16 cellular contexts compared by ENCODE assay signal in genomic region chr4:169238445-169238844, GRCh38. TPM values are rescaled to one million over a fixed set of nuclear protein-coding genes. Genes with fewer than 3 reads are reported as not detected.
A peak's percentile ranks its signal among the peaks of the same experiment; 100 is the strongest.
DNase-seq lines count a peak whose midpoint lies in the region; ATAC-seq and TF ChIP-seq lines count a peak whose summit lies in the region.
"Had no signal": no experiment of that assay in that cellular context is flagged by ENCODE, and none has a peak within 500 bp of the region (broad histone marks: within the 10 kb centered on the region; RNA-seq: fewer than 3 reads in every experiment).

No MANE protein-coding gene starts in this region.

- H3K36me3 ChIP-seq in ACC112 (ENCODE audit: insufficient read depth, low read length) (peaks cover 7% of the 10 kb centered on the region; the same call in 1 of the 2 replicates), right lobe of liver (no peaks in the 10 kb centered on the region)
- H3K36me3 ChIP-seq: cardiac muscle cell, vagina had no signal

- H3K9me3 Mint-ChIP-seq in chondrocyte (ENCODE audit: low read depth) (no peaks in the 10 kb centered on the region), glutamatergic neuron (ENCODE audit: unreplicated experiment) (no peaks in the 10 kb centered on the region)
- no peaks in the 10 kb centered on the region for H3K9me3 Mint-ChIP-seq in CD4-positive, alpha-beta T cell
- H3K9me3 Mint-ChIP-seq: activated T-helper 17 cell treated with anti-CD3 and anti-CD28 coated beads, Interleukin-2, amount 50 U/mL, for 72 hours had no signal

- H3K36me3 Mint-ChIP-seq in chondrocyte (ENCODE audit: low read depth) (no peaks in the 10 kb centered on the region), glutamatergic neuron (ENCODE audit: unreplicated experiment) (no peaks in the 10 kb centered on the region)
- no peaks in the 10 kb centered on the region for H3K36me3 Mint-ChIP-seq in CD4-positive, alpha-beta T cell (ENCODE audit: low read depth)

- H3K27ac Mint-ChIP-seq in chondrocyte (ENCODE audit: unreplicated experiment): peak overlapping the region; percentile 38
- no peak overlapping the region for H3K27ac Mint-ChIP-seq in glutamatergic neuron (ENCODE audit: unreplicated experiment)
- no peak overlapping the region for H3K27ac Mint-ChIP-seq in CD4-positive, alpha-beta T cell
- H3K27ac Mint-ChIP-seq: activated T-helper 17 cell treated with anti-CD3 and anti-CD28 coated beads, Interleukin-2, amount 50 U/mL, for 72 hours had no signal

- no peak for TF ChIP-seq POLR2A in right lobe of liver (IDR thresholded peaks at IDR 0.05)

- no peak overlapping the region for H2AFZ ChIP-seq in ACC112 (ENCODE audit: low read length, unreplicated experiment)

- intact Hi-C loops in right lobe of liver (cut with DNase I): no loop called here
- intact Hi-C loops in CD4-positive, alpha-beta T cell (cut with DNase I, micrococcal nuclease): no loop called here

- peaks cover 95% of the 10 kb centered on the region for H3K79me2 ChIP-seq in ACC112 (ENCODE audit: control insufficient read depth, insufficient read depth, low read length, unreplicated experiment)

- H3K4me1 Mint-ChIP-seq in chondrocyte (ENCODE audit: low read depth) (peaks cover 78% of the 10 kb centered on the region), glutamatergic neuron (ENCODE audit: low read depth, unreplicated experiment) (peaks cover 28% of the 10 kb centered on the region)
- no peaks in the 10 kb centered on the region for H3K4me1 Mint-ChIP-seq in CD4-positive, alpha-beta T cell (ENCODE audit: low read depth)
- H3K4me1 Mint-ChIP-seq: activated T-helper 17 cell treated with anti-CD3 and anti-CD28 coated beads, Interleukin-2, amount 50 U/mL, for 72 hours had no signal

- POLR2A ChIA-PET in CD4-positive, alpha-beta T cell (lab: Charles Lee): interaction anchor here (0.5 kb wide), 1 partner anchor 32 kb away, joined by 3 read pairs; no protein-coding TSS in a partner anchor

- H3K4me1 ChIP-seq in ACC112 (ENCODE audit: control insufficient read depth, insufficient read depth, low read length, unreplicated experiment): peaks cover 71% of the 10 kb centered on the region
- peaks cover 0 to 23% (median 8%) of the 10 kb centered on the region in 4 donors for H3K4me1 ChIP-seq in right lobe of liver

- H3K27me3 ChIP-seq in ACC112 (ENCODE audit: insufficient read depth, low read length) (no peaks in the 10 kb centered on the region), right lobe of liver (no peaks in the 10 kb centered on the region)
- no peaks in the 10 kb centered on the region for H3K27me3 ChIP-seq in CD4-positive, alpha-beta T cell (ENCODE audit: control insufficient read depth, insufficient read depth, low read length)
- H3K27me3 ChIP-seq: cardiac muscle cell, vagina had no signal

- peak overlapping the region; percentile 20; the same call in 1 of the 2 replicates for H3K27ac ChIP-seq in ACC112 (ENCODE audit: low read depth, low read length)
- no peak overlapping the region for H3K27ac ChIP-seq in right lobe of liver
- no peak overlapping the region for H3K27ac ChIP-seq in CD4-positive, alpha-beta T cell (ENCODE audit: low read depth, low read length)
- H3K27ac ChIP-seq: cardiac muscle cell, vagina had no signal

- no peaks in the 10 kb centered on the region for H3K9me3 ChIP-seq in right lobe of liver
- H3K9me3 ChIP-seq in CD4-positive, alpha-beta T cell (ENCODE audit: control insufficient read depth, low read length): no peaks in the 10 kb centered on the region
- H3K9me3 ChIP-seq: vagina had no signal

- no peak overlapping the region for H3K4me3 ChIP-seq in ACC112 (ENCODE audit: low read depth, low read length)
- no peak overlapping the region for H3K4me3 ChIP-seq in right lobe of liver
- H3K4me3 ChIP-seq: cardiac muscle cell, vagina had no signal

- H3K27me3 Mint-ChIP-seq in chondrocyte (ENCODE audit: low read depth) (no peaks in the 10 kb centered on the region), glutamatergic neuron (ENCODE audit: unreplicated experiment) (no peaks in the 10 kb centered on the region)
- peaks cover 3% of the 10 kb centered on the region for H3K27me3 Mint-ChIP-seq in CD4-positive, alpha-beta T cell

- ATAC-seq in right lobe of liver: peak; percentile 23 to 87 (median 50)
- no peak for ATAC-seq in CD4-positive, alpha-beta T cell (ENCODE audit: poor library complexity)
- ATAC-seq: activated T-helper 17 cell treated with anti-CD3 and anti-CD28 coated beads, Interleukin-2, amount 50 U/mL, for 72 hours; left colon had no signal

- H3K4me3 Mint-ChIP-seq in chondrocyte (ENCODE audit: unreplicated experiment) (no peak overlapping the region), glutamatergic neuron (ENCODE audit: unreplicated experiment) (no peak overlapping the region)
- H3K4me3 Mint-ChIP-seq in CD4-positive, alpha-beta T cell: no peak overlapping the region
- H3K4me3 Mint-ChIP-seq: activated T-helper 17 cell treated with anti-CD3 and anti-CD28 coated beads, Interleukin-2, amount 50 U/mL, for 72 hours had no signal

- TF ChIP-seq CTCF in chondrocyte (IDR thresholded peaks at IDR 0.05): no peak
- no peak for TF ChIP-seq CTCF in right lobe of liver (IDR thresholded peaks at IDR 0.05)
- TF ChIP-seq CTCF in glutamatergic neuron (IDR thresholded peaks at IDR 0.05; ENCODE audit: partially characterized antibody, unreplicated experiment): no peak
- TF ChIP-seq CTCF in CD4-positive, alpha-beta T cell (IDR thresholded peaks at IDR 0.05): no peak

- CTCF ChIA-PET in CD4-positive, alpha-beta T cell (lab: Charles Lee): no interaction called here

- peak; percentile 79 for DNase-seq in M059J (ENCODE audit: low read depth)
- DNase-seq in chondrocyte (ENCODE audit: low spot score): no peak
- DNase-seq in right lobe of liver: no peak
- DNase-seq in glutamatergic neuron: no peak
- DNase-seq in central memory CD4-positive, alpha-beta T cell: no peak
- DNase-seq in CD4-positive, alpha-beta T cell: no peak
- no peak for DNase-seq in NCI-H748 (lab: John Stamatoyannopoulos, UW; ENCODE audit: unreplicated experiment)
- DNase-seq: activated CD4-positive, alpha-beta T cell treated with anti-CD3 and anti-CD28 coated beads for 4 hours; KG1; left colon; NCI-H2107; SW 1271 had no signal

- 14% methylated on average over 1 of the region's 1 CpG for whole genome bisulfite sequencing in right lobe of liver (ENCODE audit: insufficient coverage, low coverage, low lambda C conversion rate, missing lambda C conversion rate)

RNA-seq across cellular contexts. Expression of gene SH3RF1, which starts 32.3 kb away (rescaled TPM):
- total RNA-seq in M059J (2014; rRNA removed; shearing (Covaris generic)): 5.0 and 7.9 TPM in 2 replicates
- total RNA-seq in chondrocyte (21.8 to 28.1 TPM (median 25.2 TPM) in 3 replicates), right lobe of liver (10 to 100 TPM in 1 of 6 experiments, 1 to 10 TPM in 5; 5.5 to 11.0 (median 7.3) TPM), glutamatergic neuron (ENCODE audit: unreplicated experiment) (35.2 TPM)
- under 1 TPM in 1 of 2 experiments, not detected in 1; 0.25 TPM for total RNA-seq in CD4-positive, alpha-beta T cell
